ENCODE assay signal across 8 cellular contexts in the genomic region with DNA sequence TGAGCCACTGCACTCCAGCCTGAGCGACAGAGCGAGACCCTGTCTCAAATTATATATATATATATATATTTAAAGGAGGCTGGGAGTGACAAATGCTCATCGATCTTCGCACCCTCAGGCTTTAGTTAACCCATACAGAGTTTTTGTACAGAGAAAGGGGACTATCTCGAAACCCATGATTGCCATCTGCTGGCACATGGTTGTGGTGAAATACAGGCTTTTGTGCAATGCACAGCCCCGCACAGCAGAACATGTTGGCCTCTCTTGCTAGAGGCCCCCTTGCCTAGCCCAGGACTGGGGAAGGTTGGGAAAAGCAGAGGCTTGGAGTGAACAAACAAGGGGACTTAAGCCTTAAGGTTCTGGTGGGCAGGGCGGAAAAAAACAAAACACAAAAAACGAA. TPM values are rescaled to one million over a fixed set of nuclear protein-coding genes. Genes with fewer than 3 reads are reported as not detected.
DNase-seq lines count a peak whose midpoint lies in the region; ATAC-seq and TF ChIP-seq lines count a peak whose summit lies in the region.

No MANE protein-coding gene starts in this region.

- TF ChIP-seq CTCF in AG04449 (IDR thresholded peaks at IDR 0.05; ENCODE audit: insufficient read depth, low read length, missing control alignments) (peak; percentile 29), GM10266 (IDR thresholded peaks at IDR 0.05; ENCODE audit: control insufficient read depth, insufficient read depth, low read depth, missing control alignments) (peak; percentile 36), chondrocyte (IDR thresholded peaks at IDR 0.05) (peak; percentile 70), sigmoid colon (IDR thresholded peaks at IDR 0.05) (no peak)

- TF ChIP-seq EP300 in sigmoid colon (IDR thresholded peaks at IDR 0.05): no peak

- CTCF ChIA-PET in AG04449 (lab: Yijun Ruan, JAX): interaction anchor here (1.1 to 7.2 kb wide), 5 partner anchors 77 to 170 kb away, joined by 4 to 99 read pairs (median 7); a partner anchor contains a TSS

- H3K9me3 ChIP-seq in sigmoid colon (no peaks in the 10 kb centered on the region), MG63 (no peaks in the 10 kb centered on the region)

- no peak for TF ChIP-seq POLR2A in sigmoid colon (IDR thresholded peaks at IDR 0.05)

- intact Hi-C loops in sigmoid colon (cut with DNase I): no loop called here

- 67 to 78% methylated on average over 8 of the region's 8 CpGs for WGBS in sigmoid colon, 2 donors

- H3K36me3 ChIP-seq in sigmoid colon (no peaks in the 10 kb centered on the region), MG63 (no peaks in the 10 kb centered on the region)

- no peak overlapping the region for H3K27ac Mint-ChIP-seq in chondrocyte (ENCODE audit: unreplicated experiment)

- no peaks in the 10 kb centered on the region for H3K36me3 Mint-ChIP-seq in chondrocyte (ENCODE audit: low read depth)

- H3K27me3 ChIP-seq in sigmoid colon: no peaks in the 10 kb centered on the region
- H3K27me3 ChIP-seq in MG63: no peaks in the 10 kb centered on the region

- H3K4me3 ChIP-seq in AG04449 (ENCODE audit: low read depth, low read length) (no peak overlapping the region), sigmoid colon (no peak overlapping the region), MG63 (no peak overlapping the region)

- no peaks in the 10 kb centered on the region for H3K27me3 Mint-ChIP-seq in chondrocyte (ENCODE audit: low read depth)

- no peaks in the 10 kb centered on the region for H3K9me3 Mint-ChIP-seq in chondrocyte (ENCODE audit: low read depth)

- no peaks in the 10 kb centered on the region for H3K4me1 Mint-ChIP-seq in chondrocyte (ENCODE audit: low read depth)

- H3K4me3 Mint-ChIP-seq in chondrocyte (ENCODE audit: unreplicated experiment): no peak overlapping the region

- H3K4me1 ChIP-seq in sigmoid colon: no peaks in the 10 kb centered on the region

- DNase-seq in AG04449 (ENCODE audit: low read depth, low spot score): no peak
- DNase-seq in GM10266 (ENCODE audit: extremely low spot score): peak; percentile 68
- DNase-seq in NCI-H2196 treated with DMSO at 0.1 percent for 48 hours (lab: John Stamatoyannopoulos, UW; ENCODE audit: unreplicated experiment): peak; percentile 21
- no peak for DNase-seq in chondrocyte (ENCODE audit: low spot score)
- DNase-seq in sigmoid colon: no peak
- no peak for DNase-seq in MG63
- DNase-seq in DMS79 treated with DMSO at 0.1 percent for 48 hours (lab: John Stamatoyannopoulos, UW): no peak

- H3K27ac ChIP-seq in sigmoid colon: no peak overlapping the region

- no peak for ATAC-seq in HG02970 (IDR thresholded peaks at IDR 0.05; ENCODE audit: low FRiP score, unreplicated experiment)

- POLR2A ChIA-PET in AG04449 (lab: Yijun Ruan, JAX): no interaction called here

RNA-seq across cellular contexts. Expression of a gene that starts 3.6 kb away (rescaled TPM):
- total RNA-seq in chondrocyte (not detected in 3 replicates), sigmoid colon (not detected)
- 1 to 10 TPM in 1 of 3 donors, under 1 TPM in 2; 0.29 to 1.4 (median 0.60) TPM for polyA plus RNA-seq in sigmoid colon
- total RNA-seq in MG63 (2014; rRNA removed; shearing (Covaris generic); ENCODE audit: low replicate concordance): not detected in 2 replicates

RNA-seq across cellular contexts. Expression of a gene that starts 29.5 kb away (rescaled TPM):
- total RNA-seq in chondrocyte (not detected in 3 replicates), sigmoid colon (10 to 100 TPM; 10.5 to 19.7 (median 18.8) TPM)
- 10 to 100 TPM; 21.6 to 29.8 (median 27.1) TPM for polyA plus RNA-seq in sigmoid colon
- total RNA-seq in MG63 (2014; rRNA removed; shearing (Covaris generic); ENCODE audit: low replicate concordance): not detected in 2 replicates

RNA-seq across cellular contexts. Expression of a gene that starts 59.5 kb away (rescaled TPM):
- total RNA-seq in chondrocyte (113 to 124 TPM (median 120 TPM) in 3 replicates), sigmoid colon (10 to 100 TPM; 38.2 to 87.5 (median 54.0) TPM)
- 10 to 100 TPM in 2 of 3 donors, 1 to 10 TPM in 1; 4.6 to 29.8 (median 13.2) TPM for polyA plus RNA-seq in sigmoid colon
- total RNA-seq in MG63 (2014; rRNA removed; shearing (Covaris generic); ENCODE audit: low replicate concordance): 34.0 and 51.1 TPM in 2 replicates

Comparison
In these comparisons a context has a peak if more than half of its experiments do, and no peak if none do; other contexts are left out.
1. DNase-seq: peak in GM10266 (single experiment) and NCI-H2196 treated with DMSO at 0.1 percent for 48 hours (single experiment); none in AG04449 (single experiment), chondrocyte (single experiment), sigmoid colon (single experiment), MG63 (single experiment) and DMS79 treated with DMSO at 0.1 percent for 48 hours (single experiment).
2. CTCF ChIP-seq: peak in AG04449 (single experiment), GM10266 (single experiment) and chondrocyte (single experiment); none in sigmoid colon (0 of 4).